In the genomic region with DNA sequence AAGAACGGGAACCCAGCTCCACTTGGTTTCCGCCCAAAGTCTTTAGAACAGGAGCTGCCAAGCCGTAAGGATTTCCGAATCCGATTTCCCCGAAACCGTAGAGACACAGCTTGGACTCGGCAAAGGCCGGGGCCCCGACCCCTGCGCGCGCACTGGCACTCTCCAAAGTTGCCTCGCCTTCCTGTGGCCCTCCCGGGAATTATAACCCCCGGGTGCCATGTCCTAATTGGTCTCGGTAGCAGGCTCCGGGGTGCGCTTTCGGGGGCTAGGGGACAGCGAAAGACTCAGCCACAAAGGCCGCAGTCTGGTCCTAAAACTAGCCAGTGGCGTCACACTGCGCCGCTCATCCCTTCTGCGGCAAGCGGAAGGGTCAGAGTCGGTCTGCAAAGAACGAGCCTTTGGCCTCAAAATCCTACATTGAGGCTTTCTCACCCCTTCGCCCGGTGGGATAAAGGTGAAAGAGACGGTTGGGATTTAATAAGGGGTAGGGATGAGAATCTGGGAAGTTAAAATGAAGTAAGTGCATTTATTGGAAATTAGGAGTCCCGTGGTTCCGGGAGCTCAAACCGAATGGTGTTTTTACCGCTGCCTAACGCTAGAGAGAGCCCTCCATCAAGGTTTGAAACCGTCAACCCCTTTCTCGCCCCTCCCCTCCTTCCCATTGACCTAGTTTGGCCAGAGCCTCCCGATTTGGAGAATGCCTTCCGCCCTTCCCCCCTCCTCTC, we compare ENCODE assay signal across 8 cellular contexts. TPM values are rescaled to one million over a fixed set of nuclear protein-coding genes. Genes with fewer than 3 reads are reported as not detected.
DNase-seq lines count a peak whose midpoint lies in the region; TF ChIP-seq lines count a peak whose summit lies in the region.

No MANE protein-coding gene starts in this region.

- peak overlapping the region; percentile 71 for H2AFZ ChIP-seq in GM23248
- no peak overlapping the region for H2AFZ ChIP-seq in neural cell (ENCODE audit: low read depth, low read length)

- in situ Hi-C loops in GM23248 (cut with MboI) = loop anchor here (10.0 to 25.0 kb wide), 3 partner anchors 749 to 1396 kb away; no protein-coding TSS in a partner anchor

- TF ChIP-seq CTCF in LNCAP (IDR thresholded peaks at IDR 0.05) = peak; percentile 82
- TF ChIP-seq CTCF in neural cell (IDR thresholded peaks at IDR 0.05; ENCODE audit: poor library complexity, severe bottlenecking) = peak; percentile 93
- TF ChIP-seq CTCF in tibial artery (IDR thresholded peaks at IDR 0.05) = peak; percentile 67 to 68

- H3K27ac ChIP-seq in GM23248 = peak overlapping the region; percentile 97
- H3K27ac ChIP-seq in neural cell (ENCODE audit: low read length) = no peak overlapping the region
- peak overlapping the region; percentile 93 to 99 for H3K27ac ChIP-seq in tibial artery

- H3K9me3 ChIP-seq in GM23248 (ENCODE audit: low read depth) (no peaks in the 10 kb centered on the region), neural cell (ENCODE audit: low read length) (no peaks in the 10 kb centered on the region), tibial artery (no peaks in the 10 kb centered on the region)

- H3K4me2 ChIP-seq in GM23248 (ENCODE audit: unreplicated experiment) (peak overlapping the region; percentile 82), neural cell (ENCODE audit: low read length) (peak overlapping the region; percentile 37)

- H4K20me1 ChIP-seq in GM23248 (ENCODE audit: insufficient read depth) (peaks cover 6% of the 10 kb centered on the region), neural cell (ENCODE audit: insufficient read depth) (no peaks in the 10 kb centered on the region)

- H3K4me3 ChIP-seq in GM23248 = peak overlapping the region; percentile 96
- H3K4me3 ChIP-seq in neural cell (ENCODE audit: low read length) = peak overlapping the region; percentile 67
- H3K4me3 ChIP-seq in tibial artery = peak overlapping the region; percentile 75 to 78

- TF ChIP-seq EP300 in neural cell (conservative IDR thresholded peaks at IDR 0.05; ENCODE audit: poor library complexity, severe bottlenecking) = no peak

- H3K9ac ChIP-seq in GM23248 (peak overlapping the region; percentile 94), neural cell (ENCODE audit: low read length) (peak overlapping the region; percentile 15)

- H3K9me2 ChIP-seq in GM23248 (ENCODE audit: insufficient read depth) (no peaks in the 10 kb centered on the region), neural cell (ENCODE audit: insufficient read depth, low read length) (no peaks in the 10 kb centered on the region)

- H3K27me3 ChIP-seq in GM23248 (replicated peaks; ENCODE audit: insufficient read depth) (no peaks in the 10 kb centered on the region), neural cell (ENCODE audit: insufficient read depth, low read depth, low read length) (peaks cover 56% of the 10 kb centered on the region), tibial artery (no peaks in the 10 kb centered on the region)

- DNase-seq in DMS153 (lab: John Stamatoyannopoulos, UW) (peak; percentile 83), GM23248 (peak; percentile 96), RKO (ENCODE audit: low spot score) (peak; percentile 95), foreskin melanocyte (peak; percentile 90), tibial artery (peak; percentile 92 to 96)
- peak; percentile 69 for DNase-seq in activated naive CD4-positive, alpha-beta T cell treated with anti-CD3 and anti-CD28 coated beads, Interleukin-2, amount 50 U/mL, for 16 hours

- intact Hi-C loops in tibial artery (cut with DNase I; ENCODE audit: low total_unique reads) = no loop called here

- 1 to 2% methylated on average over 41 of the region's 41 CpGs for WGBS in GM23248 (ENCODE audit: low coverage in 1 of 2, low lambda C conversion rate in 2 of 2, missing lambda C conversion rate in 2 of 2), 2 experiments

- H3K36me3 ChIP-seq in GM23248 (ENCODE audit: low read depth) (peaks cover 2% of the 10 kb centered on the region; the same call in 1 of the 2 replicates), neural cell (ENCODE audit: insufficient read depth, low read length) (no peaks in the 10 kb centered on the region), tibial artery (peaks cover 12 to 15% (median 12%) of the 10 kb centered on the region in 3 donors)

- peak; percentile 94 for TF ChIP-seq RAD21 in neural cell (conservative IDR thresholded peaks at IDR 0.05)

- H3F3A ChIP-seq in GM23248 (ENCODE audit: insufficient read depth) = peaks cover 34% of the 10 kb centered on the region
- H3F3A ChIP-seq in neural cell (ENCODE audit: insufficient read depth, low read length, poor library complexity, severe bottlenecking) = no peaks in the 10 kb centered on the region

- peaks cover 49% of the 10 kb centered on the region for H3K4me1 ChIP-seq in GM23248 (ENCODE audit: insufficient read depth)
- peaks cover 0 to 41% (median 28%) of the 10 kb centered on the region in 4 donors for H3K4me1 ChIP-seq in tibial artery

- peaks cover 92% of the 10 kb centered on the region for H3K79me2 ChIP-seq in GM23248 (ENCODE audit: insufficient read depth)
- H3K79me2 ChIP-seq in neural cell (replicated peaks; ENCODE audit: insufficient read depth, low read length) = peaks cover 17% of the 10 kb centered on the region

TF ChIP-seq in neural cell, 6 proteins besides CTCF, POLR2A, EP300 and RAD21:
- TF ChIP-seq TAF1 (IDR thresholded peaks at IDR 0.05; ENCODE audit: low read depth) (no peak), POLR2AphosphoS5 (IDR thresholded peaks at IDR 0.05) (no peak), EZH2 (IDR thresholded peaks at IDR 0.05; ENCODE audit: borderline replicate concordance, insufficient read depth, low read length, poor library complexity, severe bottlenecking) (no peak), SMC3 (conservative IDR thresholded peaks at IDR 0.05; ENCODE audit: poor library complexity) (peak; percentile 91), REST (IDR thresholded peaks at IDR 0.05; ENCODE audit: borderline replicate concordance) (no peak), MXI1 (conservative IDR thresholded peaks at IDR 0.05; ENCODE audit: poor library complexity, severe bottlenecking) (no peak)

RNA-seq across cellular contexts. Expression of gene BCL6, which starts 6.7 kb away (rescaled TPM):
- 32.3 and 61.6 TPM in 2 replicates for total RNA-seq in GM23248 (2014; rRNA removed; shearing (Covaris generic))
- 6.3 and 8.7 TPM in 2 replicates for polyA plus RNA-seq in GM23248 (2016; fragmentation: Nextera tagmentation; extraction: Ambion mirVana)
- polyA plus RNA-seq in neural cell = 4.3 and 5.2 TPM in 2 replicates
- 4.1 and 6.1 TPM in 2 replicates for polyA minus RNA-seq in neural cell

RNA-seq across cellular contexts. Expression of gene RTP2, which starts 36.2 kb away (rescaled TPM):
- total RNA-seq in GM23248 (2014; rRNA removed; shearing (Covaris generic)) = not detected in 2 replicates
- polyA plus RNA-seq in GM23248 (2016; fragmentation: Nextera tagmentation; extraction: Ambion mirVana) (not detected in 2 replicates), neural cell (not detected in 2 replicates)
- polyA minus RNA-seq in neural cell = not detected in 2 replicates
